In the genomic region with DNA sequence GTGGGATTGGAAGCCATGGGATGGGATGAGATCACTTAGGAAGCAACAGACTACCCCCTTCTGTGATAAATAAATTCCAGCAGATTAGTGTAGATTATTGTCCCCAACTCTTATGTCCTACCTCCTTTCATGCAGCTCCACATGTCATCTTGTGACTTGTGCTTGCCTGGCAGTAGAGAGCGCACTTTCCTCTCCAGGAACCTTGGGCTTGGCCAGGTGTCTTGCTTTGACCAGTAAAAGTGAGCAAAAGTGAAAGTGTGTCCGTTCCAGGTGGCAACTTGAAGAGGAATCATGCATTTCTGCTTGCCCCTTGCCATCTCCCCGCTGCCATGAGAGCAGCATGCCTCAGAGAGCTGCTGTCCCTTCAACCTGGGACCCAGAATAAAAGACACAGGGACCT, we compare ENCODE assay signal across 27 cellular contexts.
A peak's percentile ranks its signal among the peaks of the same experiment; 100 is the strongest.
DNase-seq lines count a peak whose midpoint lies in the region; ATAC-seq and TF ChIP-seq lines count a peak whose summit lies in the region.
"Had no signal": no experiment of that assay in that cellular context is flagged by ENCODE, and none has a peak within 500 bp of the region (broad histone marks: within the 10 kb centered on the region; RNA-seq: fewer than 3 reads in every experiment).

No MANE protein-coding gene starts in this region.

- H2BK15ac ChIP-seq in mesendoderm (replicated peaks; ENCODE audit: low read depth): no peak overlapping the region

- no peak overlapping the region for H3K9ac ChIP-seq in mesendoderm (ENCODE audit: low read length)
- H3K9ac ChIP-seq: BLaER1 treated with 17β-estradiol and CSF1 and Interleukin-3, amounts not matched to agents 10 nM and 100 nM had no signal

- no peak overlapping the region for H3K4me2 ChIP-seq in mesendoderm (ENCODE audit: low read length)
- H3K4me2 ChIP-seq: BLaER1 treated with 17β-estradiol and CSF1 and Interleukin-3, amounts not matched to agents 10 nM and 100 nM had no signal

- H3K9me3 ChIP-seq in Panc1 (ENCODE audit: control insufficient read depth, insufficient read depth, low read depth, low read length) (no peaks in the 10 kb centered on the region), left lung (no peaks in the 10 kb centered on the region)
- H3K9me3 ChIP-seq: esophagus squamous epithelium, gastrocnemius medialis had no signal

- POLR2A ChIA-PET in Panc1 (lab: Charles Lee): no interaction called here

- H3K4ac ChIP-seq in mesendoderm (ENCODE audit: low read depth, low read length): no peak overlapping the region

- CTCF ChIA-PET in Panc1 (lab: Charles Lee): no interaction called here

- peak; percentile 6 for DNase-seq in NAMALWA (ENCODE audit: low spot score)
- DNase-seq in Panc1 (ENCODE audit: low read depth, low spot score): no peak
- DNase-seq in mesendoderm: peak; percentile 46
- no peak for DNase-seq in hippocampal formation (lab: John Stamatoyannopoulos, UW)
- DNase-seq in dedifferentiated amniotic fluid mesenchymal stem cell (ENCODE audit: extremely low spot score): no peak
- DNase-seq in effector CD4-positive, alpha-beta T cell: no peak
- DNase-seq in left lung: no peak
- DNase-seq: activated CD4-positive, alpha-beta T cell treated with anti-CD3 and anti-CD28 coated beads for 48 hours; activated naive CD4-positive, alpha-beta T cell treated with anti-CD3 and anti-CD28 coated beads for 36 hours; activated T-cell treated with anti-CD3 and anti-CD28 coated beads, Interleukin-2, amount 50 U/mL, for 72 hours; COR-L47; effector memory CD8-positive, alpha-beta T cell; esophagus squamous epithelium; gastrocnemius medialis; GOT3; hypothalamus; Karpas-422; left ventricle myocardium superior; naive thymus-derived CD8-positive, alpha-beta T cell; NCI-H1092 treated with DMSO at 0.1 percent for 48 hours; NCI-H2081; NCI-H345; NCI-H774; stimulated activated naive B cell treated with anti-CD40 and anti-IgM and Interleukin-4, amounts not matched to agents 10 μg/mL and 1 μg/mL and 100 μg/mL, for 72 hours; T-helper 17 cell had no signal

- intact Hi-C loops in Panc1 (cut with micrococcal nuclease; ENCODE audit: unreplicated experiment) (no loop called here), left lung (cut with DNase I) (no loop called here)

- H2AK5ac ChIP-seq in mesendoderm (ENCODE audit: low read length): no peak overlapping the region

- no peaks in the 10 kb centered on the region for H3K27me3 ChIP-seq in Panc1 (ENCODE audit: control insufficient read depth, insufficient read depth, low read length)
- no peaks in the 10 kb centered on the region for H3K27me3 ChIP-seq in mesendoderm (ENCODE audit: insufficient read depth, low read length, poor library complexity)
- H3K27me3 ChIP-seq in left lung: no peaks in the 10 kb centered on the region
- H3K27me3 ChIP-seq: BLaER1 treated with 17β-estradiol and CSF1 and Interleukin-3, amounts not matched to agents 10 nM and 100 nM; esophagus squamous epithelium; gastrocnemius medialis had no signal

- H3K56ac ChIP-seq in mesendoderm (ENCODE audit: low read length): no peak overlapping the region

- in situ Hi-C loops in Panc1 (cut with HindIII; ENCODE audit: low pct_unique_long_range_greater_than_20kb, low sequenced_read_pairs): no loop called here

- no peaks in the 10 kb centered on the region for H3K36me3 ChIP-seq in Panc1 (ENCODE audit: control insufficient read depth, insufficient read depth, low read length)
- H3K36me3 ChIP-seq in mesendoderm (ENCODE audit: control insufficient read depth, insufficient read depth, low read length): no peaks in the 10 kb centered on the region
- no peaks in the 10 kb centered on the region for H3K36me3 ChIP-seq in left lung
- H3K36me3 ChIP-seq: BLaER1 treated with 17β-estradiol and CSF1 and Interleukin-3, amounts not matched to agents 10 nM and 100 nM; esophagus squamous epithelium; gastrocnemius medialis had no signal

- no peaks in the 10 kb centered on the region for H3K79me1 ChIP-seq in mesendoderm (ENCODE audit: low read length)

- H3K4me1 ChIP-seq in Panc1 (ENCODE audit: control insufficient read depth, insufficient read depth, low read length) (no peaks in the 10 kb centered on the region), mesendoderm (ENCODE audit: control insufficient read depth, low read depth, low read length) (no peaks in the 10 kb centered on the region), left lung (no peaks in the 10 kb centered on the region)
- H3K4me1 ChIP-seq: gastrocnemius medialis had no signal

- H3K23ac ChIP-seq in mesendoderm (ENCODE audit: low read length): no peak overlapping the region

- no peak overlapping the region for H4K5ac ChIP-seq in mesendoderm (ENCODE audit: low read length)

- TF ChIP-seq CTCF in GM12872 (IDR thresholded peaks at IDR 0.05; ENCODE audit: insufficient read depth, low read depth, low read length): peak; percentile 27; the same call in 1 of the 3 replicates
- TF ChIP-seq CTCF in Panc1 (IDR thresholded peaks at IDR 0.05): peak; percentile 17; the same call in 1 of the 2 replicates
- TF ChIP-seq CTCF in left lung (IDR thresholded peaks at IDR 0.05): no peak

- ATAC-seq in Panc1: no peak
- no peak for ATAC-seq in left lung
- ATAC-seq: activated T-cell treated with anti-CD3 and anti-CD28 coated beads, Interleukin-2, amount 50 U/mL, for 72 hours; effector memory CD8-positive, alpha-beta T cell; gastrocnemius medialis; left ventricle myocardium superior; naive thymus-derived CD8-positive, alpha-beta T cell; stimulated activated naive B cell treated with anti-CD40 and anti-IgM and Interleukin-4, amounts not matched to agents 10 μg/mL and 1 μg/mL and 100 μg/mL, for 72 hours; T-helper 17 cell had no signal

- no CpG with 5 or more reads among the region's 3 CpGs for WGBS in mesendoderm (ENCODE audit: extremely low coverage, insufficient coverage, low lambda C conversion rate)

- no peak overlapping the region for H3K18ac ChIP-seq in mesendoderm (ENCODE audit: low read length)

- H3K79me2 ChIP-seq in mesendoderm (ENCODE audit: control insufficient read depth, insufficient read depth, low read length): no peaks in the 10 kb centered on the region

- H3K27ac ChIP-seq in Panc1 (ENCODE audit: low read length) (no peak overlapping the region), mesendoderm (ENCODE audit: low read depth, low read length) (no peak overlapping the region), left lung (no peak overlapping the region)
- H3K27ac ChIP-seq: BLaER1 treated with 17β-estradiol and CSF1 and Interleukin-3, amounts not matched to agents 10 nM and 100 nM; esophagus squamous epithelium; gastrocnemius medialis had no signal

- no peak overlapping the region for H4K8ac ChIP-seq in mesendoderm (ENCODE audit: low read depth, low read length)

- H3K4me3 ChIP-seq in Panc1 (ENCODE audit: low read depth in 2 of 2, low read length in 2 of 2): no peak overlapping the region
- no peak overlapping the region for H3K4me3 ChIP-seq in mesendoderm (ENCODE audit: low read length)
- H3K4me3 ChIP-seq in left lung: no peak overlapping the region
- H3K4me3 ChIP-seq: BLaER1 treated with 17β-estradiol and CSF1 and Interleukin-3, amounts not matched to agents 10 nM and 100 nM; esophagus squamous epithelium; gastrocnemius medialis had no signal

- BruUV-seq in Panc1 (replicated peaks; lab: Mats Ljungman, UMichigan): no TSS peak

- no peak overlapping the region for H2BK120ac ChIP-seq in mesendoderm (ENCODE audit: low read depth, low read length)

- no peak overlapping the region for H2BK5ac ChIP-seq in mesendoderm (ENCODE audit: low read length)

Comparison
In these comparisons a context has a peak if more than half of its experiments do, and no peak if none do; other contexts are left out.
1. CTCF ChIP-seq: peak in GM12872 (single experiment) and Panc1 (single experiment); none in left lung (0 of 2).
2. DNase-seq: peak in NAMALWA (single experiment) and mesendoderm (single experiment); none in Panc1 (single experiment), hippocampal formation (0 of 2), dedifferentiated amniotic fluid mesenchymal stem cell (single experiment), effector CD4-positive, alpha-beta T cell (single experiment) and left lung (0 of 2).